Comparison of ENCODE assay signal across 12 cellular contexts in the genomic region with DNA sequence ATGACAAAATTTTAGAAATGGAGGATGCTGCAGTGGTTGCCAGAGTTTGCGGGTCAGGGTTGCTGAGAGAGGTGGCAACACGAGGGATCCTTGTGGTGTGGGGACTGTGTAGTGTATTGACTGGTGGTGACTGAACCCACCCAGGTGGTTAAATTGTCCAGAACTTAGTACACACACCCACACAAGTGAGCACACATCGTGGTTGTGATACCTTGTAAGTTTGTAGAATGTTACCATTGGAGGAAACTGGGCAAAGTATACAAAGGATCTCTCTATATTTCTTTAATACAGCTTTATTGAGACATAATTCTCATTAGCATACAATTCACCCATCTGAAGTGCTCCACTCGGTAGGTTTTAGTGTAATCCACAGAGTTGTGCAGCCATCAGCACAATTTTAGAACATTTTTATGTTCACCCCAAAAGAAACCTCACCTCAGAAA. TPM values are rescaled to one million over a fixed set of nuclear protein-coding genes. Genes with fewer than 3 reads are reported as not detected.
DNase-seq lines count a peak whose midpoint lies in the region; ATAC-seq lines count a peak whose summit lies in the region.
"Had no signal": no experiment of that assay in that cellular context is flagged by ENCODE, and none has a peak within 500 bp of the region (broad histone marks: within the 10 kb centered on the region; RNA-seq: fewer than 3 reads in every experiment).

No MANE protein-coding gene starts in this region.

- CTCF ChIA-PET in activated CD4-positive, alpha-beta memory T cell treated with anti-CD3 and anti-CD28 coated beads for 36 hours (lab: Charles Lee), result interaction anchor here (0.9 to 11.7 kb wide), 22 partner anchors 10 to 325 kb away, joined by 3 to 292 read pairs (median 5); a partner anchor contains a TSS

- POLR2A ChIA-PET in activated CD4-positive, alpha-beta memory T cell treated with anti-CD3 and anti-CD28 coated beads for 36 hours (lab: Charles Lee), result interaction anchor here (0.7 to 6.4 kb wide), 3 partner anchors 13 to 54 kb away, joined by 6 to 47 read pairs (median 6); no protein-coding TSS in a partner anchor

- peaks cover 10% of the 10 kb centered on the region for H3K9me3 Mint-ChIP-seq in activated CD4-positive, alpha-beta memory T cell treated with anti-CD3 and anti-CD28 coated beads for 36 hours
- H3K9me3 Mint-ChIP-seq in immature natural killer cell, result no peaks in the 10 kb centered on the region

- H3K27ac Mint-ChIP-seq in activated CD4-positive, alpha-beta memory T cell treated with anti-CD3 and anti-CD28 coated beads for 36 hours, result peak overlapping the region; percentile 78
- H3K27ac Mint-ChIP-seq in immature natural killer cell, result peak overlapping the region; percentile 92 to 100 (median 96)
- H3K27ac Mint-ChIP-seq: WTC11 had no signal

- peak; percentile 14 for DNase-seq in stimulated activated naive CD4-positive, alpha-beta T cell treated with Interleukin-2 at 50 U/mL for 16 hours (lab: John Stamatoyannopoulos, UW)
- DNase-seq in stimulated activated naive CD4-positive, alpha-beta T cell (lab: John Stamatoyannopoulos, UW), result no peak
- DNase-seq in activated CD4-positive, alpha-beta memory T cell treated with anti-CD3 and anti-CD28 coated beads for 36 hours, result peak; percentile 61
- DNase-seq in immature natural killer cell, result peak; percentile 53 to 64 (median 62)
- no peak for DNase-seq in SK-N-DZ (ENCODE audit: low spot score)
- DNase-seq in cerebellar cortex (ENCODE audit: low spot score), result no peak
- no peak for DNase-seq in HuH-7 (ENCODE audit: low spot score)
- DNase-seq: central memory CD4-positive, alpha-beta T cell; effector CD4-positive, alpha-beta T cell; Right ventricle myocardium superior had no signal

- H3K36me3 Mint-ChIP-seq in activated CD4-positive, alpha-beta memory T cell treated with anti-CD3 and anti-CD28 coated beads for 36 hours, result peaks cover 62% of the 10 kb centered on the region
- H3K36me3 Mint-ChIP-seq in immature natural killer cell, result peaks cover 35 to 50% (median 40%) of the 10 kb centered on the region in 3 donors

- no peak overlapping the region for H3K4me3 Mint-ChIP-seq in activated CD4-positive, alpha-beta memory T cell treated with anti-CD3 and anti-CD28 coated beads for 36 hours
- peak overlapping the region; percentile 69 to 84 (median 79) for H3K4me3 Mint-ChIP-seq in immature natural killer cell
- H3K4me3 Mint-ChIP-seq: WTC11 had no signal

- ATAC-seq in GM18867 (IDR thresholded peaks at IDR 0.05; ENCODE audit: unreplicated experiment), result no peak

- intact Hi-C loops in activated CD4-positive, alpha-beta memory T cell treated with anti-CD3 and anti-CD28 coated beads for 36 hours (cut with micrococcal nuclease), result loop anchor here (1.0 to 2.0 kb wide), 2 partner anchors 12 to 55 kb away; no protein-coding TSS in a partner anchor

- H3K4me1 Mint-ChIP-seq in activated CD4-positive, alpha-beta memory T cell treated with anti-CD3 and anti-CD28 coated beads for 36 hours (ENCODE audit: low read depth), result peaks cover 62% of the 10 kb centered on the region
- H3K4me1 Mint-ChIP-seq in immature natural killer cell, result peaks cover 74 to 86% of the 10 kb centered on the region in 2 donors
- H3K4me1 Mint-ChIP-seq: WTC11 had no signal

- no peaks in the 10 kb centered on the region for H3K27me3 Mint-ChIP-seq in activated CD4-positive, alpha-beta memory T cell treated with anti-CD3 and anti-CD28 coated beads for 36 hours
- H3K27me3 Mint-ChIP-seq in immature natural killer cell (ENCODE audit: low read depth in 3 of 3), result peaks cover 8 to 18% (median 14%) of the 10 kb centered on the region in 3 donors

RNA-seq across cellular contexts. Expression of a gene that starts 56.1 kb away (rescaled TPM):
- 10 to 100 TPM; 93.3 to 97.4 TPM for total RNA-seq in activated CD4-positive, alpha-beta memory T cell treated with anti-CD3 and anti-CD28 coated beads for 36 hours
- polyA plus RNA-seq in immature natural killer cell, result 10 to 100 TPM; 12.1 to 91.3 (median 23.0) TPM
- polyA plus RNA-seq in SK-N-DZ (2014; cell fraction: cytosol; rRNA removed), result 13.0 and 18.5 TPM in 2 replicates
- polyA plus RNA-seq in SK-N-DZ (2014; cell fraction: nucleus; rRNA removed), result 30.5 and 51.8 TPM in 2 replicates

Comparison
In these comparisons a context has a peak if more than half of its experiments do, and no peak if none do; other contexts are left out.
1. DNase-seq: peak in stimulated activated naive CD4-positive, alpha-beta T cell treated with Interleukin-2 at 50 U/mL for 16 hours (single experiment), activated CD4-positive, alpha-beta memory T cell treated with anti-CD3 and anti-CD28 coated beads for 36 hours (single experiment) and immature natural killer cell (3 of 3); none in stimulated activated naive CD4-positive, alpha-beta T cell (0 of 6), SK-N-DZ (single experiment), cerebellar cortex (single experiment) and HuH-7 (single experiment).